ENCODE assay signal across 2 cellular contexts in genomic region chr21:39079617-39080016, GRCh38.
A peak's percentile ranks its signal among the peaks of the same experiment; 100 is the strongest.
TF ChIP-seq lines count a peak whose summit lies in the region.

No MANE protein-coding gene starts in this region.

TF ChIP-seq in H1, 55 proteins besides CTCF, POLR2A, EP300 and RAD21 (continued from another document):
- TF ChIP-seq TCF12 (IDR thresholded peaks at IDR 0.05; ENCODE audit: low read depth, low read length) (no peak), MAX (IDR thresholded peaks at IDR 0.05) (no peak), MAFK (IDR thresholded peaks at IDR 0.05; ENCODE audit: low read depth, low read length) (no peak), E2F6 (IDR thresholded peaks at IDR 0.05) (peak; percentile 29; the same call in 1 of the 2 replicates), CREB1 (IDR thresholded peaks at IDR 0.05) (no peak), PHF8 (conservative IDR thresholded peaks at IDR 0.05; ENCODE audit: low read depth, low read length) (no peak), HDAC2 (IDR thresholded peaks at IDR 0.05; ENCODE audit: borderline replicate concordance in 1 of 2, low read depth in 2 of 2, low read length in 2 of 2) (no peak)

TF ChIP-seq in HepG2, 621 proteins besides CTCF, POLR2A, EP300 and RAD21 (continued from another document and continues in another):
- TF ChIP-seq ZHX1 (CRISPR knock-in tag; IDR thresholded peaks at IDR 0.05; ENCODE audit: low read depth) (peak; percentile 96), ZBTB26 (CRISPR knock-in tag; IDR thresholded peaks at IDR 0.05; ENCODE audit: borderline replicate concordance) (peak; percentile 67), ZBTB46 (CRISPR knock-in tag; IDR thresholded peaks at IDR 0.05; ENCODE audit: borderline replicate concordance) (no peak), HNF1B (CRISPR knock-in tag; IDR thresholded peaks at IDR 0.05) (peak; percentile 49; the same call in 1 of the 2 replicates), CEBPG (CRISPR knock-in tag; IDR thresholded peaks at IDR 0.05) (peak; percentile 94), YY1 (IDR thresholded peaks at IDR 0.05; ENCODE audit: insufficient read depth, insufficient replicate concordance, low read depth, low read length) (peak; percentile 77), KLF16 (CRISPR knock-in tag; IDR thresholded peaks at IDR 0.05) (peak in 1 of 2 experiments; percentile 46; a peak in 1 of 4 replicates), PAXIP1 (CRISPR knock-in tag; conservative IDR thresholded peaks at IDR 0.05) (peak; percentile 69), ZNF205 (CRISPR knock-in tag; IDR thresholded peaks at IDR 0.05) (0 out of 2 replicates have a peak, but pooled peaks have one; percentile 26), ARID5B (CRISPR knock-in tag; IDR thresholded peaks at IDR 0.05) (peak; percentile 71), TFDP2 (CRISPR knock-in tag; IDR thresholded peaks at IDR 0.05) (0 out of 2 replicates have a peak, but pooled peaks have one; percentile 32), ZBTB38 (CRISPR knock-in tag; IDR thresholded peaks at IDR 0.05) (peak; percentile 80), ZNF607 (CRISPR knock-in tag; IDR thresholded peaks at IDR 0.05; ENCODE audit: borderline replicate concordance) (peak; percentile 30; the same call in 1 of the 2 replicates), ZNF878 (CRISPR knock-in tag; IDR thresholded peaks at IDR 0.05) (no peak), ATF1 (CRISPR knock-in tag; IDR thresholded peaks at IDR 0.05) (peak; percentile 50), ATM (IDR thresholded peaks at IDR 0.05; ENCODE audit: borderline replicate concordance) (no peak), IRF2 (CRISPR knock-in tag; IDR thresholded peaks at IDR 0.05) (peak; percentile 34; the same call in 1 of the 2 replicates), NFKBIZ (CRISPR knock-in tag; IDR thresholded peaks at IDR 0.05) (0 out of 2 replicates have a peak, but pooled peaks have one; percentile 61), TARDBP (CRISPR knock-in tag; IDR thresholded peaks at IDR 0.05) (peak; percentile 56; the same call in 1 of the 2 replicates), SKI (IDR thresholded peaks at IDR 0.05; ENCODE audit: partially characterized antibody) (peak; percentile 26), FOSL2 (CRISPR knock-in tag; IDR thresholded peaks at IDR 0.05) (peak; percentile 59), POGZ (CRISPR knock-in tag; IDR thresholded peaks at IDR 0.05) (peak; percentile 89), SP5 (CRISPR knock-in tag; IDR thresholded peaks at IDR 0.05; ENCODE audit: borderline replicate concordance, low read depth) (peak; percentile 52; the same call in 1 of the 2 replicates), DMTF1 (CRISPR knock-in tag; IDR thresholded peaks at IDR 0.05) (no peak), ZMYM4 (CRISPR knock-in tag; IDR thresholded peaks at IDR 0.05) (peak; percentile 66; the same call in 1 of the 2 replicates), CBX5 (CRISPR knock-in tag; IDR thresholded peaks at IDR 0.05; ENCODE audit: borderline replicate concordance) (peak; percentile 57; the same call in 1 of the 2 replicates), ZNF761 (CRISPR knock-in tag; conservative IDR thresholded peaks at IDR 0.05) (no peak), SNAI1 (CRISPR knock-in tag; IDR thresholded peaks at IDR 0.05; ENCODE audit: borderline replicate concordance) (no peak), ZNF292 (CRISPR knock-in tag; IDR thresholded peaks at IDR 0.05; ENCODE audit: borderline replicate concordance, low read depth) (peak; percentile 56; the same call in 1 of the 2 replicates), NCOA2 (CRISPR knock-in tag; IDR thresholded peaks at IDR 0.05) (peak; percentile 35; the same call in 1 of the 2 replicates), PATZ1 (CRISPR knock-in tag; IDR thresholded peaks at IDR 0.05) (0 out of 2 replicates have a peak, but pooled peaks have one; percentile 14), ZNF792 (CRISPR knock-in tag; IDR thresholded peaks at IDR 0.05) (no peak), SAP130 (CRISPR knock-in tag; IDR thresholded peaks at IDR 0.05; ENCODE audit: low read depth) (peak; percentile 60), HIVEP1 (CRISPR knock-in tag; IDR thresholded peaks at IDR 0.05) (0 out of 2 replicates have a peak, but pooled peaks have one; percentile 35)
